Comparison of ENCODE assay signal across 8 cellular contexts in genomic region chr6:101433141-101433540, GRCh38.
"Had no signal": no experiment of that assay in that cellular context is flagged by ENCODE, and none has a peak within 500 bp of the region (broad histone marks: within the 10 kb centered on the region; RNA-seq: fewer than 3 reads in every experiment).

No MANE protein-coding gene starts in this region.

- H3K4me2 ChIP-seq: GM23338 had no signal

- H3K9ac ChIP-seq: GM23248 had no signal

- DNase-seq: GM23248, GOT3, H7, H9, HCEC 1CT, HFFc6 had no signal

- H3K27ac ChIP-seq: GM23248 had no signal

- H3K4me3 ChIP-seq: GM23248, GM23338, HAP-1 had no signal

- H3K9me3 ChIP-seq: HAP-1 had no signal

- H3K36me3 ChIP-seq: HAP-1 had no signal

- H2AFZ ChIP-seq: GM23248, GM23338 had no signal
